33 cellular contexts compared by ENCODE assay signal in the genomic region with DNA sequence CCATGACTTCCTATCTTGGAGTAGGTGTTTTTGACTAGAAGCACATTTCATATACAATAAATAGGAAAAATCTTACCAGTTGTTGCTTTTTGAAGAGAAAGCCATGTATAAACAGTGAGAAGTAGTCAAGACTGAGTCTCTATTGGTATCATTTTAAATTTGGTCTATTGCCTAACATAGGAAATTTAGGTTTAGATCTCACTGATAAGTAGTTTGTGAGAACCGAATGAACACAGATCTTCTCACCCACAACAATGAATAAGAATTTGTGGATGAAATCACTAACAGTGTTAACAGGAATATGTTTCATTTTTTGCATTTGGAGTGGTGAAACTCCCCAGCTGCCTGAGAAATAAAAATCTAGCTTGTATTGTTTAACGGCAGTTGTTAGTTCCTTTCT.
"Had no signal": no experiment of that assay in that cellular context is flagged by ENCODE, and none has a peak within 500 bp of the region (broad histone marks: within the 10 kb centered on the region; RNA-seq: fewer than 3 reads in every experiment).

No MANE protein-coding gene starts in this region.

- H3K4me3 Mint-ChIP-seq: activated B cell treated with CpG ODN at 0.5 μM for 24 hours; activated CD4-positive, alpha-beta memory T cell treated with anti-CD3 and anti-CD28 coated beads for 36 hours; activated CD4-positive, alpha-beta T cell treated with anti-CD3 and anti-CD28 coated beads, Interleukin-2, amount 10 ng/mL, durations not matched to agents 24 days and 14 days; activated CD8-positive, alpha-beta T cell treated with anti-CD3 and anti-CD28 coated beads for 36 hours; activated naive CD4-positive, alpha-beta T cell treated with anti-CD3 and anti-CD28 coated beads for 36 hours; activated naive CD8-positive, alpha-beta T cell treated with anti-CD3 and anti-CD28 coated beads for 36 hours; activated T-cell treated with anti-CD3 and anti-CD28 coated beads, Interleukin-2, amount 50 U/mL, for 4 hours; activated T-cell treated with anti-CD3 and anti-CD28 coated beads, Interleukin-2, amount 50 U/mL, for 72 hours; activated T-helper 1 cell treated with anti-CD3 and anti-CD28 coated beads, Interleukin-12 subunit alpha, Interleukin-12 subunit beta, Interleukin-2, Interleukin-4 antibody, amounts not matched to agents 30 ng/mL and 10 ng/mL and 1 ng/mL, durations not matched to agents 14 hours and 24 hours and 36 hours; activated T-helper 17 cell treated with anti-CD3 and anti-CD28 coated beads, Interleukin-2, amount 50 U/mL, for 72 hours; T-helper 1 cell treated with Interleukin-12 subunit alpha and Interleukin-12 subunit beta and Interleukin-4 antibody, amounts not matched to agents 30 μg/mL and 1 μg/mL, for 36 hours; T-helper 2 cell treated with Interferon-gamma antibody and Interleukin-4, amounts not matched to agents 5 μg/mL and 100 μg/mL, for 36 hours had no signal

- H3K4me1 ChIP-seq: adrenal gland, body of pancreas, breast epithelium had no signal

- H3K36me3 ChIP-seq: adrenal gland, brain microvascular endothelial cell, breast epithelium had no signal

- H3K9me3 ChIP-seq: adrenal gland, body of pancreas, breast epithelium had no signal

- H3K27me3 ChIP-seq: adrenal gland, body of pancreas, brain microvascular endothelial cell, breast epithelium had no signal

- H3K27ac Mint-ChIP-seq: activated B cell treated with CpG ODN at 0.5 μM for 24 hours; activated CD4-positive, alpha-beta memory T cell treated with anti-CD3 and anti-CD28 coated beads for 36 hours; activated CD4-positive, alpha-beta T cell treated with anti-CD3 and anti-CD28 coated beads, Interleukin-2, amount 10 ng/mL, durations not matched to agents 24 days and 14 days; activated CD8-positive, alpha-beta T cell treated with anti-CD3 and anti-CD28 coated beads for 36 hours; activated naive CD4-positive, alpha-beta T cell treated with anti-CD3 and anti-CD28 coated beads for 36 hours; activated naive CD4-positive, alpha-beta T cell treated with anti-CD3 and anti-CD28 coated beads, Interleukin-2, amount 50 U/mL, for 72 hours; activated naive CD8-positive, alpha-beta T cell treated with anti-CD3 and anti-CD28 coated beads for 36 hours; activated T-cell treated with anti-CD3 and anti-CD28 coated beads, Interleukin-2, amount 50 U/mL, for 72 hours; activated T-helper 1 cell treated with anti-CD3 and anti-CD28 coated beads, Interleukin-12 subunit alpha, Interleukin-12 subunit beta, Interleukin-2, Interleukin-4 antibody, amounts not matched to agents 30 ng/mL and 10 ng/mL and 1 ng/mL, durations not matched to agents 14 hours and 24 hours and 36 hours; activated T-helper 17 cell treated with anti-CD3 and anti-CD28 coated beads, Interleukin-2, amount 50 U/mL, for 72 hours; T-helper 1 cell treated with Interleukin-12 subunit alpha and Interleukin-12 subunit beta and Interleukin-4 antibody, amounts not matched to agents 30 μg/mL and 1 μg/mL, for 36 hours; T-helper 2 cell treated with Interferon-gamma antibody and Interleukin-4, amounts not matched to agents 5 μg/mL and 100 μg/mL, for 36 hours had no signal

- DNase-seq: activated B cell treated with CpG ODN at 0.5 μM for 24 hours; activated CD4-positive, alpha-beta memory T cell treated with anti-CD3 and anti-CD28 coated beads for 36 hours; activated CD4-positive, alpha-beta T cell treated with anti-CD3 and anti-CD28 coated beads for 4 hours; activated CD4-positive, alpha-beta T cell treated with anti-CD3 and anti-CD28 coated beads, Interleukin-2, amount 10 ng/mL, durations not matched to agents 24 days and 14 days; activated CD4-positive, alpha-beta T cell treated with anti-CD3 and anti-CD28 coated beads, Interleukin-2, amount 50 U/mL, for 4 hours; activated CD4-positive, CD25-positive, alpha-beta regulatory T cell treated with anti-CD3 and anti-CD28 coated beads, Interleukin-2, amount 50 U/mL, for 72 hours; activated CD8-positive, alpha-beta memory T cell treated with anti-CD3 and anti-CD28 coated beads, Interleukin-2, amount 50 U/mL, for 4 hours; activated CD8-positive, alpha-beta T cell treated with anti-CD3 and anti-CD28 coated beads for 36 hours; activated effector memory CD4-positive, alpha-beta T cell treated with anti-CD3 and anti-CD28 coated beads, Interleukin-2, amount 50 U/mL, for 16 hours; activated gamma-delta T cell treated with Interleukin-2 at 50 U/mL for 16 hours; activated naive CD4-positive, alpha-beta T cell; activated naive CD4-positive, alpha-beta T cell treated with anti-CD3 and anti-CD28 coated beads for 36 hours; activated naive CD4-positive, alpha-beta T cell treated with anti-CD3 and anti-CD28 coated beads, Interleukin-2, amount 50 U/mL, for 16 hours; activated naive CD8-positive, alpha-beta T cell treated with anti-CD3 and anti-CD28 coated beads for 36 hours; activated T-cell treated with anti-CD3 and anti-CD28 coated beads for 4 hours; activated T-cell treated with anti-CD3 and anti-CD28 coated beads, Interleukin-2, amount 50 U/mL, for 1 hour; activated T-cell treated with anti-CD3 and anti-CD28 coated beads, Interleukin-2, amount 50 U/mL, for 4 hours; activated T-cell treated with anti-CD3 and anti-CD28 coated beads, Interleukin-2, amount 50 U/mL, for 72 hours; adrenal gland; amniotic stem cell; aorta; body of pancreas; brain microvascular endothelial cell; central memory CD4-positive, alpha-beta T cell; T-helper 1 cell; T-helper 9 cell had no signal

- H3K4me1 Mint-ChIP-seq: activated B cell treated with CpG ODN at 0.5 μM for 24 hours; activated CD4-positive, alpha-beta T cell treated with anti-CD3 and anti-CD28 coated beads, Interleukin-2, amount 10 ng/mL, durations not matched to agents 24 days and 14 days; activated naive CD8-positive, alpha-beta T cell treated with anti-CD3 and anti-CD28 coated beads for 36 hours; activated T-helper 17 cell treated with anti-CD3 and anti-CD28 coated beads, Interleukin-2, amount 50 U/mL, for 72 hours had no signal

- H3K27ac ChIP-seq: adrenal gland, body of pancreas, brain microvascular endothelial cell, breast epithelium, VCaP had no signal

- H3K9me3 Mint-ChIP-seq: activated B cell treated with CpG ODN at 0.5 μM for 24 hours; activated CD4-positive, alpha-beta memory T cell treated with anti-CD3 and anti-CD28 coated beads for 36 hours; activated CD4-positive, alpha-beta T cell treated with anti-CD3 and anti-CD28 coated beads, Interleukin-2, amount 10 ng/mL, durations not matched to agents 24 days and 14 days; activated CD8-positive, alpha-beta T cell treated with anti-CD3 and anti-CD28 coated beads for 36 hours; activated naive CD4-positive, alpha-beta T cell treated with anti-CD3 and anti-CD28 coated beads for 36 hours; activated naive CD8-positive, alpha-beta T cell treated with anti-CD3 and anti-CD28 coated beads for 36 hours; activated T-cell treated with anti-CD3 and anti-CD28 coated beads, Interleukin-2, amount 50 U/mL, for 72 hours; activated T-helper 1 cell treated with anti-CD3 and anti-CD28 coated beads, Interleukin-12 subunit alpha, Interleukin-12 subunit beta, Interleukin-2, Interleukin-4 antibody, amounts not matched to agents 30 ng/mL and 10 ng/mL and 1 ng/mL, durations not matched to agents 14 hours and 24 hours and 36 hours; activated T-helper 17 cell treated with anti-CD3 and anti-CD28 coated beads, Interleukin-2, amount 50 U/mL, for 72 hours; T-helper 1 cell treated with Interleukin-12 subunit alpha and Interleukin-12 subunit beta and Interleukin-4 antibody, amounts not matched to agents 30 μg/mL and 1 μg/mL, for 36 hours; T-helper 2 cell treated with Interferon-gamma antibody and Interleukin-4, amounts not matched to agents 5 μg/mL and 100 μg/mL, for 36 hours had no signal

- ATAC-seq: activated CD8-positive, alpha-beta T cell treated with anti-CD3 and anti-CD28 coated beads for 36 hours; activated naive CD4-positive, alpha-beta T cell treated with anti-CD3 and anti-CD28 coated beads, Interleukin-2, amount 50 U/mL, for 72 hours; activated T-cell treated with anti-CD3 and anti-CD28 coated beads, Interleukin-2, amount 50 U/mL, for 4 hours; activated T-cell treated with anti-CD3 and anti-CD28 coated beads, Interleukin-2, amount 50 U/mL, for 72 hours; activated T-helper 17 cell treated with anti-CD3 and anti-CD28 coated beads, Interleukin-2, amount 50 U/mL, for 72 hours; body of pancreas had no signal

- H3K27me3 Mint-ChIP-seq: activated B cell treated with CpG ODN at 0.5 μM for 24 hours; activated CD4-positive, alpha-beta memory T cell treated with anti-CD3 and anti-CD28 coated beads for 36 hours; activated CD4-positive, alpha-beta T cell treated with anti-CD3 and anti-CD28 coated beads, Interleukin-2, amount 10 ng/mL, durations not matched to agents 24 days and 14 days; activated CD8-positive, alpha-beta T cell treated with anti-CD3 and anti-CD28 coated beads for 36 hours; activated naive CD8-positive, alpha-beta T cell treated with anti-CD3 and anti-CD28 coated beads for 36 hours; activated T-helper 17 cell treated with anti-CD3 and anti-CD28 coated beads, Interleukin-2, amount 50 U/mL, for 72 hours had no signal

- H3K36me3 Mint-ChIP-seq: activated naive CD4-positive, alpha-beta T cell treated with anti-CD3 and anti-CD28 coated beads, Interleukin-2, amount 50 U/mL, for 72 hours had no signal

- H3K4me3 ChIP-seq: adrenal gland, body of pancreas, breast epithelium had no signal
